In genomic region chr18:35501369-35501768, GRCh38 we compare ENCODE assay signal across 20 cellular contexts. TPM values are rescaled to one million over a fixed set of nuclear protein-coding genes. Genes with fewer than 3 reads are reported as not detected.
DNase-seq lines count a peak whose midpoint lies in the region; ATAC-seq and TF ChIP-seq lines count a peak whose summit lies in the region.
"Had no signal": no experiment of that assay in that cellular context is flagged by ENCODE, and none has a peak within 500 bp of the region (broad histone marks: within the 10 kb centered on the region; RNA-seq: fewer than 3 reads in every experiment).

No MANE protein-coding gene starts in this region.

- CTCF ChIA-PET in PC-9 (lab: Charles Lee) = no interaction called here

- WGBS in endodermal cell (ENCODE audit: insufficient coverage in 1 of 2, insufficient read length in 1 of 2), 2 experiments = 88 to 91% methylated on average over 7 of the region's 7 CpGs
- WGBS in heart right ventricle, 2 donors = 75 to 79% methylated on average over 7 of the region's 7 CpGs

- H3K4me3 ChIP-seq in BLaER1 treated with 17β-estradiol and CSF1 and Interleukin-3, amounts not matched to agents 10 nM and 100 nM = no peak overlapping the region
- H3K4me3 ChIP-seq in PC-9 = no peak overlapping the region
- no peak overlapping the region for H3K4me3 ChIP-seq in endodermal cell (ENCODE audit: low read length)
- no peak overlapping the region for H3K4me3 ChIP-seq in heart right ventricle
- H3K4me3 ChIP-seq: GM12878, GM23248 had no signal

- H2AFZ ChIP-seq in PC-9 = no peak overlapping the region
- H2AFZ ChIP-seq: GM23248 had no signal

- H3K9me2 ChIP-seq in PC-9 (ENCODE audit: insufficient read depth) = no peaks in the 10 kb centered on the region

- intact Hi-C loops in PC-9 (cut with micrococcal nuclease; ENCODE audit: unreplicated experiment) = no loop called here
- intact Hi-C loops in heart right ventricle (cut with DNase I) = loop anchor here in 1 of 10 donors (5.0 to 10.0 kb wide), 2 partner anchors 57 to 94 kb away; no protein-coding TSS in a partner anchor

- H3K4me1 Mint-ChIP-seq in endodermal cell (peaks cover 10% of the 10 kb centered on the region), neural crest cell (peaks cover 12% of the 10 kb centered on the region), mesothelial cell of epicardium (peaks cover 16% of the 10 kb centered on the region)

- H4K20me1 ChIP-seq in BLaER1 treated with 17β-estradiol and CSF1 and Interleukin-3, amounts not matched to agents 10 nM and 100 nM = no peaks in the 10 kb centered on the region
- no peaks in the 10 kb centered on the region for H4K20me1 ChIP-seq in PC-9 (ENCODE audit: insufficient read depth)

- H3K36me3 ChIP-seq in BLaER1 treated with 17β-estradiol and CSF1 and Interleukin-3, amounts not matched to agents 10 nM and 100 nM = no peaks in the 10 kb centered on the region
- H3K36me3 ChIP-seq in PC-9 (ENCODE audit: low read depth) (no peaks in the 10 kb centered on the region), endodermal cell (ENCODE audit: control insufficient read depth, insufficient read depth, low read length) (no peaks in the 10 kb centered on the region), heart right ventricle (no peaks in the 10 kb centered on the region)

- H3K9me3 ChIP-seq in BLaER1 treated with 17β-estradiol and CSF1 and Interleukin-3, amounts not matched to agents 10 nM and 100 nM (replicated peaks in 1 of 11) = peaks cover 0 to 9% (median 0%) of the 10 kb centered on the region in 11 experiments; a peak in 4 of 22 replicates
- H3K9me3 ChIP-seq in PC-9 (ENCODE audit: insufficient read depth, low read depth) (no peaks in the 10 kb centered on the region), endodermal cell (ENCODE audit: control insufficient read depth, low read length) (no peaks in the 10 kb centered on the region), heart right ventricle (no peaks in the 10 kb centered on the region)

- peaks cover 5% of the 10 kb centered on the region for H3K79me2 ChIP-seq in PC-9 (ENCODE audit: low read depth)

- H3K27me3 ChIP-seq in BLaER1 treated with 17β-estradiol and CSF1 and Interleukin-3, amounts not matched to agents 10 nM and 100 nM = no peaks in the 10 kb centered on the region
- H3K27me3 ChIP-seq in PC-9 (ENCODE audit: insufficient read depth, low read depth) (no peaks in the 10 kb centered on the region), endodermal cell (ENCODE audit: control insufficient read depth, insufficient read depth, low read length, poor library complexity, severe bottlenecking) (no peaks in the 10 kb centered on the region), heart right ventricle (peaks cover 0 to 6% (median 0%) of the 10 kb centered on the region in 7 donors)

- peaks cover 16 to 44% (median 32%) of the 10 kb centered on the region in 10 experiments for H3K4me1 ChIP-seq in BLaER1 treated with 17β-estradiol and CSF1 and Interleukin-3, amounts not matched to agents 10 nM and 100 nM
- H3K4me1 ChIP-seq in PC-9 (replicated peaks; ENCODE audit: insufficient read depth) (peaks cover 26% of the 10 kb centered on the region), endodermal cell (ENCODE audit: control insufficient read depth, insufficient read depth, low read length) (peaks cover 5% of the 10 kb centered on the region), heart right ventricle (peaks cover 0 to 24% (median 12%) of the 10 kb centered on the region in 9 donors)

- H3K27ac ChIP-seq in BLaER1 treated with 17β-estradiol and CSF1 and Interleukin-3, amounts not matched to agents 10 nM and 100 nM = peak overlapping the region in 3 of 11 experiments; percentile 16 to 24 (median 17); a peak in 2 of 22 replicates
- H3K27ac ChIP-seq in PC-9 (0 out of 2 replicates have a peak overlapping the region, but pooled peaks have one; percentile 32), endodermal cell (ENCODE audit: low read depth, low read length) (no peak overlapping the region), heart right ventricle (no peak overlapping the region)
- H3K27ac ChIP-seq: GM23248 had no signal

- POLR2A ChIA-PET in PC-9 (lab: Charles Lee; ENCODE audit: unreplicated experiment) = no interaction called here

- H3K4me2 ChIP-seq in BLaER1 treated with 17β-estradiol and CSF1 and Interleukin-3, amounts not matched to agents 10 nM and 100 nM = peak overlapping the region in 10 of 11 experiments; percentile 45 to 74 (median 62); a peak in 12 of 22 replicates
- H3K4me2 ChIP-seq in PC-9 = no peak overlapping the region

- DNase-seq in PC-9 (no peak), endodermal cell (peak; percentile 38), neural crest cell (ENCODE audit: low read depth, low spot score) (no peak), heart right ventricle (no peak), CD1c-positive myeloid dendritic cell (ENCODE audit: extremely low spot score) (no peak), mesothelial cell of epicardium (ENCODE audit: low spot score in 2 of 2, unreplicated experiment in 2 of 2) (no peak)
- DNase-seq: Calu3; CD8-positive, alpha-beta T cell; GM23248; KBM-7; NCI-H1105; NCI-H2081; NCI-H2171 treated with DMSO at 0.1 percent for 48 hours; NCI-H446 treated with DMSO at 0.1 percent for 48 hours; NCI-H69; SHP77 treated with DMSO at 0.1 percent for 48 hours had no signal

- no peak overlapping the region for H3K27ac Mint-ChIP-seq in endodermal cell
- H3K27ac Mint-ChIP-seq in neural crest cell (ENCODE audit: unreplicated experiment) = no peak overlapping the region
- no peak overlapping the region for H3K27ac Mint-ChIP-seq in mesothelial cell of epicardium
- H3K27ac Mint-ChIP-seq: B cell; CD8-positive, alpha-beta T cell had no signal

- H3K27me3 Mint-ChIP-seq in endodermal cell (ENCODE audit: insufficient read depth) (no peaks in the 10 kb centered on the region), neural crest cell (ENCODE audit: low read depth) (peaks cover 5% of the 10 kb centered on the region), mesothelial cell of epicardium (ENCODE audit: low read depth) (no peaks in the 10 kb centered on the region)
- H3K27me3 Mint-ChIP-seq: B cell had no signal

- no peak overlapping the region for H3K4me3 Mint-ChIP-seq in endodermal cell
- peak overlapping the region; percentile 34 for H3K4me3 Mint-ChIP-seq in neural crest cell
- H3K4me3 Mint-ChIP-seq in mesothelial cell of epicardium = no peak overlapping the region
- H3K4me3 Mint-ChIP-seq: B cell; CD8-positive, alpha-beta T cell had no signal

- H3K9me3 Mint-ChIP-seq in endodermal cell (no peaks in the 10 kb centered on the region), neural crest cell (no peaks in the 10 kb centered on the region), mesothelial cell of epicardium (no peaks in the 10 kb centered on the region)
- H3K9me3 Mint-ChIP-seq: CD8-positive, alpha-beta T cell had no signal

- H3K9ac ChIP-seq in BLaER1 treated with 17β-estradiol and CSF1 and Interleukin-3, amounts not matched to agents 10 nM and 100 nM = no peak overlapping the region
- H3K9ac ChIP-seq in endodermal cell (ENCODE audit: extremely low read depth, low read length, poor library complexity, severe bottlenecking) = no peak overlapping the region
- H3K9ac ChIP-seq: GM23248 had no signal

- ATAC-seq in heart right ventricle = no peak
- no peak for ATAC-seq in GM21367 (IDR thresholded peaks at IDR 0.05; ENCODE audit: unreplicated experiment)
- ATAC-seq: CD8-positive, alpha-beta T cell; GM12878 had no signal

- no peaks in the 10 kb centered on the region for H3K36me3 Mint-ChIP-seq in endodermal cell (ENCODE audit: low read depth)
- H3K36me3 Mint-ChIP-seq in neural crest cell (ENCODE audit: low read depth) = no peaks in the 10 kb centered on the region
- no peaks in the 10 kb centered on the region for H3K36me3 Mint-ChIP-seq in mesothelial cell of epicardium

- no TSS peak for BruUV-seq in PC-9 (replicated peaks; lab: Mats Ljungman, UMichigan)

- TF ChIP-seq CTCF in PC-9 (conservative IDR thresholded peaks at IDR 0.05) (no peak), endodermal cell (conservative IDR thresholded peaks at IDR 0.05) (no peak), neural crest cell (conservative IDR thresholded peaks at IDR 0.05) (no peak), heart right ventricle (IDR thresholded peaks at IDR 0.05) (no peak), mesothelial cell of epicardium (IDR thresholded peaks at IDR 0.05; ENCODE audit: unreplicated experiment) (no peak)

- H3F3A ChIP-seq in PC-9 (ENCODE audit: insufficient read depth, low read depth) = peaks cover 26% of the 10 kb centered on the region; the same call in 1 of the 2 replicates

RNA-seq across cellular contexts. Expression of gene INO80C, which starts 3.6 kb away (rescaled TPM):
- total RNA-seq in PC-9 (2021) = 23.9 and 29.5 TPM in 2 replicates
- 10 to 100 TPM; 31.1 to 31.9 TPM for total RNA-seq in endodermal cell
- polyA plus RNA-seq in endodermal cell (2013, experiment 1 of 2) = 32.4 TPM
- 27.4 TPM for polyA plus RNA-seq in endodermal cell (2013, experiment 2 of 2)
- total RNA-seq in neural crest cell = 33.8 and 34.4 TPM in 2 replicates
- total RNA-seq in heart right ventricle = 10 to 100 TPM; 19.5 to 28.4 (median 25.5) TPM
- 10 to 100 TPM; 17.3 to 24.5 TPM for polyA plus RNA-seq in heart right ventricle
- 29.2 to 33.2 TPM (median 30.0 TPM) in 3 replicates for total RNA-seq in mesothelial cell of epicardium
